9 cellular contexts compared by ENCODE assay signal in genomic region chr6:45504947-45505346, GRCh38.
DNase-seq lines count a peak whose midpoint lies in the region; ATAC-seq and TF ChIP-seq lines count a peak whose summit lies in the region.
"Had no signal": no experiment of that assay in that cellular context is flagged by ENCODE, and none has a peak within 500 bp of the region (broad histone marks: within the 10 kb centered on the region; RNA-seq: fewer than 3 reads in every experiment).

No MANE protein-coding gene starts in this region.

- no peaks in the 10 kb centered on the region for H3K9me3 Mint-ChIP-seq in activated naive CD4-positive, alpha-beta T cell treated with anti-CD3 and anti-CD28 coated beads, Interleukin-2, amount 50 U/mL, for 72 hours

- H3K9me3 ChIP-seq in IMR-90 (ENCODE audit: control insufficient read depth, insufficient read depth, low read length) (no peaks in the 10 kb centered on the region), mesenchymal stem cell (ENCODE audit: control insufficient read depth, low read length) (no peaks in the 10 kb centered on the region)
- H3K9me3 ChIP-seq: adrenal gland had no signal

- H3K4me1 ChIP-seq in IMR-90 (ENCODE audit: control insufficient read depth, insufficient read depth, low read length) (peaks cover 10% of the 10 kb centered on the region), mesenchymal stem cell (ENCODE audit: control insufficient read depth, insufficient read depth, low read depth, low read length) (peaks cover 6% of the 10 kb centered on the region)
- H3K4me1 ChIP-seq: adrenal gland had no signal

- H4K5ac ChIP-seq in IMR-90 (ENCODE audit: low read depth, low read length), result no peak overlapping the region

- 0 out of 2 replicates have a peak overlapping the region, but pooled peaks have one; percentile 5 for H2BK20ac ChIP-seq in IMR-90 (ENCODE audit: low read depth, low read length)

- H2AK5ac ChIP-seq in IMR-90 (ENCODE audit: low read depth, low read length) (no peak overlapping the region), mesenchymal stem cell (ENCODE audit: low read length, severe bottlenecking) (no peak overlapping the region)

- H3K79me1 ChIP-seq in IMR-90 (ENCODE audit: low read depth in 1 of 2, low read length in 2 of 2), result peaks cover 0 to 42% of the 10 kb centered on the region in 2 experiments; a peak in 2 of 4 replicates
- H3K79me1 ChIP-seq in mesenchymal stem cell (replicated peaks; ENCODE audit: low read length, poor library complexity, severe bottlenecking), result peaks cover 10% of the 10 kb centered on the region

- peak overlapping the region; percentile 3; the same call in 1 of the 2 replicates for H3K4ac ChIP-seq in IMR-90 (ENCODE audit: low read depth, low read length)
- no peak overlapping the region for H3K4ac ChIP-seq in mesenchymal stem cell (ENCODE audit: low read depth in 1 of 2, low read length in 2 of 2)

- peak overlapping the region; percentile 73; the same call in 1 of the 2 replicates for H3K56ac ChIP-seq in IMR-90 (ENCODE audit: extremely low read depth, insufficient read depth, low read length)

- intact Hi-C loops in IMR-90 (cut with micrococcal nuclease), result loop anchor here (2.0 to 10.0 kb wide), 2 partner anchors 82 to 290 kb away; no protein-coding TSS in a partner anchor

- peaks cover 16% of the 10 kb centered on the region for H3K9me1 ChIP-seq in IMR-90 (ENCODE audit: insufficient read depth, low read length)

- no peak overlapping the region for H3K4me3 ChIP-seq in IMR-90 (ENCODE audit: insufficient read depth, low read depth, low read length)
- H3K4me3 ChIP-seq in mesenchymal stem cell (ENCODE audit: insufficient read depth in 1 of 2, low read depth in 1 of 2, low read length in 2 of 2), result no peak overlapping the region
- H3K4me3 ChIP-seq: adrenal gland had no signal

- H3K36me3 ChIP-seq in IMR-90 (ENCODE audit: control insufficient read depth, insufficient read depth, low read length) (0 out of 2 replicates have a peak, but pooled peaks cover 3% of the 10 kb centered on the region), mesenchymal stem cell (ENCODE audit: control insufficient read depth in 1 of 2, insufficient read depth in 2 of 2, low read depth in 1 of 2, low read length in 2 of 2) (peaks cover 11 to 16% of the 10 kb centered on the region in 2 experiments)
- H3K36me3 ChIP-seq: adrenal gland had no signal

- POLR2A ChIA-PET in IMR-90 (lab: Charles Lee; ENCODE audit: unreplicated experiment), result no interaction called here

- 0% methylated on average over 2 of the region's 5 CpGs; no CpG with 5 or more reads in 1 of the 2 experiments for WGBS in IMR-90 (ENCODE audit: extremely low coverage in 2 of 2, insufficient read length in 1 of 2), 2 experiments
- WGBS in mesenchymal stem cell, result 1% methylated on average over 4 of the region's 5 CpGs

- TF ChIP-seq POLR2A in IMR-90 (IDR thresholded peaks at IDR 0.05; ENCODE audit: low read depth, low read length), result no peak

- peak overlapping the region; percentile 29 for H3K4me2 ChIP-seq in IMR-90 (ENCODE audit: low read depth, low read length)
- H3K4me2 ChIP-seq in mesenchymal stem cell (ENCODE audit: low read length, poor library complexity, severe bottlenecking), result peak overlapping the region; percentile 1

- H3K18ac ChIP-seq in IMR-90 (ENCODE audit: low read depth, low read length) (no peak overlapping the region), mesenchymal stem cell (ENCODE audit: low read depth in 1 of 2, low read length in 2 of 2) (peak overlapping the region; percentile 8 to 49)

- H3K27ac ChIP-seq in IMR-90 (ENCODE audit: insufficient read depth, low read length), result peak overlapping the region; percentile 42
- peak overlapping the region; percentile 71 for H3K27ac ChIP-seq in mesenchymal stem cell (ENCODE audit: low read length, poor library complexity, severe bottlenecking)
- H3K27ac ChIP-seq: adrenal gland had no signal

- H3K27ac Mint-ChIP-seq in activated naive CD4-positive, alpha-beta T cell treated with anti-CD3 and anti-CD28 coated beads, Interleukin-2, amount 50 U/mL, for 72 hours, result no peak overlapping the region

- no peak for TF ChIP-seq CTCF in IMR-90 (conservative IDR thresholded peaks at IDR 0.05; ENCODE audit: low read depth, low read length)

- H3K9ac ChIP-seq in IMR-90 (ENCODE audit: low read depth, low read length) (no peak overlapping the region), mesenchymal stem cell (ENCODE audit: low read length) (no peak overlapping the region)

- H4K8ac ChIP-seq in IMR-90 (ENCODE audit: low read depth in 2 of 2, low read length in 2 of 2) (peak overlapping the region in 1 of 2 experiments; percentile 11; a peak in 2 of 4 replicates), mesenchymal stem cell (ENCODE audit: low read length) (peak overlapping the region; percentile 65)

- CTCF ChIA-PET in IMR-90 (lab: Yijun Ruan, JAX), result interaction anchor here (0.6 to 0.7 kb wide), 3 partner anchors 23 to 461 kb away, joined by 3 to 5 read pairs (median 3); no protein-coding TSS in a partner anchor

- H2BK15ac ChIP-seq in IMR-90 (ENCODE audit: low read depth, low read length) (no peak overlapping the region), mesenchymal stem cell (ENCODE audit: low read depth, poor library complexity, severe bottlenecking) (no peak overlapping the region)

- no peaks in the 10 kb centered on the region for H4K20me1 ChIP-seq in IMR-90 (ENCODE audit: insufficient read depth, low read length)

- H2BK5ac ChIP-seq in IMR-90 (ENCODE audit: low read depth, low read length, poor library complexity, severe bottlenecking) (peak overlapping the region; percentile 3), mesenchymal stem cell (ENCODE audit: low read depth, low read length, poor library complexity, severe bottlenecking) (no peak overlapping the region)

- peaks cover 15 to 34% of the 10 kb centered on the region in 2 donors for H3K36me3 Mint-ChIP-seq in activated naive CD4-positive, alpha-beta T cell treated with anti-CD3 and anti-CD28 coated beads, Interleukin-2, amount 50 U/mL, for 72 hours

- no peak overlapping the region for H3K14ac ChIP-seq in IMR-90 (replicated peaks; ENCODE audit: low read depth, low read length)
- H3K14ac ChIP-seq in mesenchymal stem cell (ENCODE audit: low read length in 2 of 2), result no peak overlapping the region

- ATAC-seq in IMR-90 (ENCODE audit: low read depth) (peak; percentile 93), HG02938 (IDR thresholded peaks at IDR 0.05; ENCODE audit: unreplicated experiment) (no peak)
- ATAC-seq in activated naive CD4-positive, alpha-beta T cell treated with anti-CD3 and anti-CD28 coated beads, Interleukin-2, amount 50 U/mL, for 72 hours, result no peak

- H3K27me3 ChIP-seq in IMR-90 (ENCODE audit: control insufficient read depth, insufficient read depth, low read length), result no peaks in the 10 kb centered on the region
- H3K27me3 ChIP-seq in mesenchymal stem cell (ENCODE audit: control insufficient read depth in 1 of 2, insufficient read depth in 1 of 2, low read length in 2 of 2), result no peaks in the 10 kb centered on the region
- H3K27me3 ChIP-seq: adrenal gland had no signal

- in situ Hi-C loops in IMR-90 (cut with MboI; ENCODE audit: low sequenced_read_pairs) (no loop called here), T47D (cut with HindIII; ENCODE audit: low pct_unique_long_range_greater_than_20kb, low sequenced_read_pairs) (no loop called here)

- peak; percentile 30; the same call in 1 of the 2 replicates for TF ChIP-seq RAD21 in IMR-90 (IDR thresholded peaks at IDR 0.05; ENCODE audit: low read length)

- dilution Hi-C loops in IMR-90 (cut with HindIII; ENCODE audit: low sequenced_read_pairs, unreplicated experiment), result no loop called here

- peak; percentile 19 for DNase-seq in AG20443 (ENCODE audit: low spot score)
- DNase-seq in IMR-90, result peak; percentile 98
- DNase-seq in T47D (ENCODE audit: low read depth in 1 of 2, low spot score in 1 of 2), result peak; percentile 13 to 85
- peak; percentile 92 for DNase-seq in mesenchymal stem cell
- no peak for DNase-seq in hypothalamus (lab: John Stamatoyannopoulos, UW)
- DNase-seq in activated naive CD4-positive, alpha-beta T cell treated with anti-CD3 and anti-CD28 coated beads, Interleukin-2, amount 50 U/mL, for 72 hours (ENCODE audit: low spot score in 2 of 2), result no peak
- no peak for DNase-seq in NAMALWA (ENCODE audit: low spot score)

- no TSS peak for BruUV-seq in IMR-90 (replicated peaks; lab: Mats Ljungman, UMichigan)

- H3K23ac ChIP-seq in IMR-90 (ENCODE audit: low read depth, low read length) (no peak overlapping the region), mesenchymal stem cell (ENCODE audit: low read length in 2 of 2) (peak overlapping the region in 1 of 2 experiments; percentile 50)

- peak overlapping the region; percentile 11 for H4K91ac ChIP-seq in IMR-90 (ENCODE audit: insufficient read depth, low read depth, low read length)
- H4K91ac ChIP-seq in mesenchymal stem cell (ENCODE audit: low read length), result no peak overlapping the region

- no peak overlapping the region for H2AK9ac ChIP-seq in IMR-90 (replicated peaks; ENCODE audit: low read depth, low read length, poor library complexity)

- H2AFZ ChIP-seq in IMR-90 (replicated peaks; ENCODE audit: low read length, poor library complexity) (peak overlapping the region; percentile 70), mesenchymal stem cell (ENCODE audit: low read depth, low read length) (no peak overlapping the region)

- H2BK12ac ChIP-seq in mesenchymal stem cell (ENCODE audit: low read length in 2 of 2), result peak overlapping the region in 1 of 2 experiments; percentile 31

- H2BK120ac ChIP-seq in IMR-90 (ENCODE audit: low read depth, low read length) (peak overlapping the region; percentile 95), mesenchymal stem cell (ENCODE audit: low read depth, low read length) (no peak overlapping the region)

TF ChIP-seq in IMR-90, 13 proteins besides CTCF, POLR2A, EP300 and RAD21 (continues in another document):
- TF ChIP-seq CHD1 (IDR thresholded peaks at IDR 0.05; ENCODE audit: low read depth, low read length) (no peak), CEBPB (IDR thresholded peaks at IDR 0.05; ENCODE audit: low read depth, low read length) (no peak), MAFK (IDR thresholded peaks at IDR 0.05; ENCODE audit: low read depth, low read length) (peak; percentile 10; the same call in 1 of the 2 replicates), MAZ (IDR thresholded peaks at IDR 0.05; ENCODE audit: borderline replicate concordance, low read depth, low read length) (peak; percentile 70; the same call in 1 of the 2 replicates), SMC3 (IDR thresholded peaks at IDR 0.05; ENCODE audit: low read depth, low read length) (peak; percentile 26; the same call in 1 of the 2 replicates), BHLHE40 (IDR thresholded peaks at IDR 0.05; ENCODE audit: low read depth, low read length) (peak; percentile 43; the same call in 1 of the 2 replicates), NFE2L2 (IDR thresholded peaks at IDR 0.05; ENCODE audit: low read depth, low read length) (no peak)

Comparison
In these comparisons a context has a peak if more than half of its experiments do, and no peak if none do; other contexts are left out.
1. DNase-seq: peak in AG20443 (single experiment), IMR-90 (single experiment), T47D (2 of 2) and mesenchymal stem cell (single experiment); none in hypothalamus (0 of 51), activated naive CD4-positive, alpha-beta T cell treated with anti-CD3 and anti-CD28 coated beads, Interleukin-2, amount 50 U/mL, for 72 hours (0 of 2) and NAMALWA (single experiment).